Comparison of ENCODE assay signal across 21 cellular contexts in the genomic region with DNA sequence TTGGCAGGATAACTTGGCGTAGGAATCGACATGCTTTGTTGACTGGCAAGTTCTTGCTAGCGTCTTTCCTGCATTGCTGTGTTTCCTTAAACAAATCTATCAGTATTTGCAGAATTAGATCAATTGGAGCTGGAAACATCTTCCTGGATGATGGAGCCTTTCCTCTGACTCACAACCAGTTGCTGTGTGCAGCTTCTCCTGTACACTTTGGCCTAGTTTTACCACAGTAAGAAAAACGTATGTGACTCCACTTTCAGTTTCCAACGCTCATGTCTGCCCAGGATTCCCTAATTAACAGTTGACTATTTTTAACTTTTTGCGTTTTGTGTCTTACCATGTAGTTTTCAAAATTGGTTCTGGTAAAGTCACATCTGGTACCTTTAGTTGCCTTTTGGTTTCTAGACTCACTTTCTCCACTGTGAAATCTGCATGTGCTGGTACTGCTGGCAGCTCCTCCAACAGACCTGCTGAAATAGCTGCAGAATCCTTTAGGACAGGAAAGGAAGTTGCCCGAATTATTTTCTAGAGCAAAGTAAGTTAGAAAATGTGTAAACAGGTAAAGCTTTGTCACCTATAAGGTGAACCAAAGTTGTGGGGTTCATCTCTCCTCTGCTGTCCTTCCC.
DNase-seq lines count a peak whose midpoint lies in the region; ATAC-seq and TF ChIP-seq lines count a peak whose summit lies in the region.
"Had no signal": no experiment of that assay in that cellular context is flagged by ENCODE, and none has a peak within 500 bp of the region (broad histone marks: within the 10 kb centered on the region; RNA-seq: fewer than 3 reads in every experiment).

No MANE protein-coding gene starts in this region.

- no peak overlapping the region for H3K4me3 Mint-ChIP-seq in activated CD4-positive, alpha-beta memory T cell treated with anti-CD3 and anti-CD28 coated beads for 36 hours
- no peak overlapping the region for H3K4me3 Mint-ChIP-seq in stimulated activated naive CD8-positive, alpha-beta T cell treated with anti-CD3 and anti-CD28 coated beads, Interleukin-15, amount 100 ng/mL, for 72 hours
- no peak overlapping the region for H3K4me3 Mint-ChIP-seq in T-helper 17 cell
- H3K4me3 Mint-ChIP-seq: activated CD4-positive, alpha-beta memory T cell treated with anti-CD3 and anti-CD28 coated beads, Interleukin-2, amount 10 ng/mL, durations not matched to agents 7 days and 5 days; activated T-cell treated with anti-CD3 and anti-CD28 coated beads, Interleukin-2, amount 50 U/mL, for 4 hours; naive thymus-derived CD4-positive, alpha-beta T cell had no signal

- H3K9me2 ChIP-seq in GM23248 (ENCODE audit: insufficient read depth), result no peaks in the 10 kb centered on the region
- H3K9me2 ChIP-seq in PC-3 (replicated peaks; ENCODE audit: low read length), result no peaks in the 10 kb centered on the region

- no peak overlapping the region for H3K4me3 ChIP-seq in GM23248
- peak overlapping the region; percentile 50; the same call in 1 of the 2 replicates for H3K4me3 ChIP-seq in PC-3 (ENCODE audit: low read length)
- H3K4me3 ChIP-seq in fibroblast of pulmonary artery (replicated peaks; ENCODE audit: low read depth, low read length), result no peak overlapping the region
- H3K4me3 ChIP-seq: body of pancreas, pancreas had no signal

- CTCF ChIA-PET in PC-3 (lab: Charles Lee), result no interaction called here
- CTCF ChIA-PET in activated CD4-positive, alpha-beta memory T cell treated with anti-CD3 and anti-CD28 coated beads for 36 hours (lab: Charles Lee), result no interaction called here

- H3K79me2 ChIP-seq in GM23248 (ENCODE audit: insufficient read depth) (no peaks in the 10 kb centered on the region), PC-3 (ENCODE audit: low read length) (no peaks in the 10 kb centered on the region)

- 35 to 42% methylated on average over 7 of the region's 7 CpGs for WGBS in GM23248 (ENCODE audit: low coverage in 1 of 2, low lambda C conversion rate in 2 of 2, missing lambda C conversion rate in 2 of 2), 2 experiments

- H3K9me3 ChIP-seq in GM23248 (ENCODE audit: low read depth), result no peaks in the 10 kb centered on the region
- H3K9me3 ChIP-seq in PC-3 (ENCODE audit: low read length), result no peaks in the 10 kb centered on the region
- no peaks in the 10 kb centered on the region for H3K9me3 ChIP-seq in T-helper 17 cell (ENCODE audit: control insufficient read depth, low read length, poor library complexity, severe bottlenecking)
- H3K9me3 ChIP-seq: body of pancreas, pancreas had no signal

- H3K27me3 Mint-ChIP-seq in activated CD4-positive, alpha-beta memory T cell treated with anti-CD3 and anti-CD28 coated beads for 36 hours, result no peaks in the 10 kb centered on the region
- no peaks in the 10 kb centered on the region for H3K27me3 Mint-ChIP-seq in stimulated activated naive CD8-positive, alpha-beta T cell treated with anti-CD3 and anti-CD28 coated beads, Interleukin-15, amount 100 ng/mL, for 72 hours
- no peaks in the 10 kb centered on the region for H3K27me3 Mint-ChIP-seq in T-helper 17 cell
- H3K27me3 Mint-ChIP-seq: activated CD4-positive, alpha-beta memory T cell treated with anti-CD3 and anti-CD28 coated beads, Interleukin-2, amount 10 ng/mL, durations not matched to agents 7 days and 5 days; naive thymus-derived CD4-positive, alpha-beta T cell had no signal

- no peaks in the 10 kb centered on the region for H3K4me1 Mint-ChIP-seq in activated CD4-positive, alpha-beta memory T cell treated with anti-CD3 and anti-CD28 coated beads for 36 hours (ENCODE audit: low read depth)
- H3K4me1 Mint-ChIP-seq in stimulated activated naive CD8-positive, alpha-beta T cell treated with anti-CD3 and anti-CD28 coated beads, Interleukin-15, amount 100 ng/mL, for 72 hours, result no peaks in the 10 kb centered on the region
- no peaks in the 10 kb centered on the region for H3K4me1 Mint-ChIP-seq in T-helper 17 cell
- H3K4me1 Mint-ChIP-seq: activated CD4-positive, alpha-beta memory T cell treated with anti-CD3 and anti-CD28 coated beads, Interleukin-2, amount 10 ng/mL, durations not matched to agents 7 days and 5 days; naive thymus-derived CD4-positive, alpha-beta T cell had no signal

- peaks cover 12% of the 10 kb centered on the region for H3K9me3 Mint-ChIP-seq in activated CD4-positive, alpha-beta memory T cell treated with anti-CD3 and anti-CD28 coated beads for 36 hours
- peaks cover 10 to 11% of the 10 kb centered on the region in 2 donors for H3K9me3 Mint-ChIP-seq in stimulated activated naive CD8-positive, alpha-beta T cell treated with anti-CD3 and anti-CD28 coated beads, Interleukin-15, amount 100 ng/mL, for 72 hours

- peak; percentile 49; the same call in 1 of the 2 replicates for ATAC-seq in PC-3
- ATAC-seq in stimulated activated naive CD8-positive, alpha-beta T cell treated with anti-CD3 and anti-CD28 coated beads, Interleukin-15, amount 100 ng/mL, for 72 hours, result no peak
- ATAC-seq in T-helper 17 cell, result no peak
- ATAC-seq: activated naive CD4-positive, alpha-beta T cell treated with anti-CD3 and anti-CD28 coated beads, Interleukin-2, amount 50 U/mL, for 72 hours; activated T-cell treated with anti-CD3 and anti-CD28 coated beads, Interleukin-2, amount 50 U/mL, for 4 hours; body of pancreas; HepG2; naive thymus-derived CD4-positive, alpha-beta T cell; pancreas; sciatic nerve had no signal

- H3K36me3 ChIP-seq in GM23248 (ENCODE audit: low read depth), result no peaks in the 10 kb centered on the region
- no peaks in the 10 kb centered on the region for H3K36me3 ChIP-seq in PC-3 (ENCODE audit: low read depth, low read length)
- H3K36me3 ChIP-seq: pancreas, WERI-Rb-1 had no signal

- H3K9ac ChIP-seq in GM23248 (no peak overlapping the region), PC-3 (ENCODE audit: low read length) (no peak overlapping the region)

- H3K27me3 ChIP-seq in GM23248 (replicated peaks; ENCODE audit: insufficient read depth), result no peaks in the 10 kb centered on the region
- no peaks in the 10 kb centered on the region for H3K27me3 ChIP-seq in PC-3 (ENCODE audit: low read length)
- H3K27me3 ChIP-seq: body of pancreas, pancreas had no signal

- no peak overlapping the region for H3K27ac ChIP-seq in GM23248
- peak overlapping the region; percentile 41 for H3K27ac ChIP-seq in PC-3 (ENCODE audit: low read length)
- H3K27ac ChIP-seq: body of pancreas, pancreas, WERI-Rb-1 had no signal

- H2AFZ ChIP-seq in GM23248, result 0 out of 2 replicates have a peak overlapping the region, but pooled peaks have one; percentile 21
- H2AFZ ChIP-seq in PC-3 (ENCODE audit: low read length), result peak overlapping the region; percentile 87

- BruUV-seq in PC-3 (replicated peaks; lab: Mats Ljungman, UMichigan), result no TSS peak

- H3K4me2 ChIP-seq in GM23248 (ENCODE audit: unreplicated experiment), result no peak overlapping the region
- peak overlapping the region; percentile 88 for H3K4me2 ChIP-seq in PC-3 (ENCODE audit: low read length)

- intact Hi-C loops in PC-3 (cut with micrococcal nuclease), result no loop called here
- intact Hi-C loops in activated CD4-positive, alpha-beta memory T cell treated with anti-CD3 and anti-CD28 coated beads for 36 hours (cut with micrococcal nuclease), result no loop called here

- H3K4me1 ChIP-seq in GM23248 (ENCODE audit: insufficient read depth) (no peaks in the 10 kb centered on the region), PC-3 (ENCODE audit: insufficient read depth, low read length) (no peaks in the 10 kb centered on the region; the same call in 1 of the 2 replicates)
- H3K4me1 ChIP-seq: body of pancreas, pancreas had no signal

- H3F3A ChIP-seq in GM23248 (ENCODE audit: insufficient read depth) (no peaks in the 10 kb centered on the region), PC-3 (ENCODE audit: low read length, unreplicated experiment) (no peaks in the 10 kb centered on the region)

- no peak overlapping the region for H3K27ac Mint-ChIP-seq in activated CD4-positive, alpha-beta memory T cell treated with anti-CD3 and anti-CD28 coated beads for 36 hours
- no peak overlapping the region for H3K27ac Mint-ChIP-seq in stimulated activated naive CD8-positive, alpha-beta T cell treated with anti-CD3 and anti-CD28 coated beads, Interleukin-15, amount 100 ng/mL, for 72 hours
- H3K27ac Mint-ChIP-seq in T-helper 17 cell, result no peak overlapping the region
- H3K27ac Mint-ChIP-seq: activated CD4-positive, alpha-beta memory T cell treated with anti-CD3 and anti-CD28 coated beads, Interleukin-2, amount 10 ng/mL, durations not matched to agents 7 days and 5 days; activated naive CD4-positive, alpha-beta T cell treated with anti-CD3 and anti-CD28 coated beads, Interleukin-2, amount 50 U/mL, for 72 hours; naive thymus-derived CD4-positive, alpha-beta T cell had no signal

- in situ Hi-C loops in GM23248 (cut with MboI), result no loop called here

- DNase-seq in GM23248 (peak; percentile 7), PC-3 (peak; percentile 43), fibroblast of pulmonary artery (ENCODE audit: low read depth) (peak; percentile 17), superior temporal gyrus (ENCODE audit: extremely low spot score) (peak; percentile 17), T-helper 17 cell (no peak)
- no peak for DNase-seq in activated CD4-positive, alpha-beta memory T cell treated with anti-CD3 and anti-CD28 coated beads for 36 hours
- no peak for DNase-seq in stimulated activated naive CD8-positive, alpha-beta T cell treated with anti-CD3 and anti-CD28 coated beads, Interleukin-15, amount 100 ng/mL, for 72 hours
- DNase-seq: activated CD4-positive, alpha-beta memory T cell treated with anti-CD3 and anti-CD28 coated beads, Interleukin-2, amount 10 ng/mL, durations not matched to agents 7 days and 5 days; activated T-cell treated with anti-CD3 and anti-CD28 coated beads, Interleukin-2, amount 50 U/mL, for 4 hours; body of pancreas; dermis blood vessel endothelial cell; MV-4-11; naive thymus-derived CD4-positive, alpha-beta T cell; NCI-H187 treated with DMSO at 0.1 percent for 48 hours; NCI-H446; NK-92 treated with Interleukin-12 subunit alpha and Interleukin-12 subunit beta, amount 100 ng/mL, for 24 hours; pancreas; WERI-Rb-1 had no signal

- H3K36me3 Mint-ChIP-seq in activated CD4-positive, alpha-beta memory T cell treated with anti-CD3 and anti-CD28 coated beads for 36 hours, result no peaks in the 10 kb centered on the region
- no peaks in the 10 kb centered on the region for H3K36me3 Mint-ChIP-seq in T-helper 17 cell (ENCODE audit: low read depth)
- H3K36me3 Mint-ChIP-seq: naive thymus-derived CD4-positive, alpha-beta T cell had no signal

- H4K20me1 ChIP-seq in GM23248 (ENCODE audit: insufficient read depth) (no peaks in the 10 kb centered on the region), PC-3 (ENCODE audit: low read length) (no peaks in the 10 kb centered on the region)

- TF ChIP-seq CTCF in PC-3 (conservative IDR thresholded peaks at IDR 0.05; ENCODE audit: low read depth, low read length) (no peak), fibroblast of pulmonary artery (IDR thresholded peaks at IDR 0.05; ENCODE audit: low read length, missing control alignments) (no peak)

- POLR2A ChIA-PET in PC-3 (lab: Charles Lee; ENCODE audit: unreplicated experiment), result no interaction called here
- POLR2A ChIA-PET in activated CD4-positive, alpha-beta memory T cell treated with anti-CD3 and anti-CD28 coated beads for 36 hours (lab: Charles Lee), result no interaction called here

Comparison
In these comparisons a context has a peak if more than half of its experiments do, and no peak if none do; other contexts are left out.
1. DNase-seq: peak in GM23248 (single experiment), PC-3 (single experiment), fibroblast of pulmonary artery (single experiment) and superior temporal gyrus (single experiment); none in activated CD4-positive, alpha-beta memory T cell treated with anti-CD3 and anti-CD28 coated beads for 36 hours (single experiment), stimulated activated naive CD8-positive, alpha-beta T cell treated with anti-CD3 and anti-CD28 coated beads, Interleukin-15, amount 100 ng/mL, for 72 hours (0 of 2) and T-helper 17 cell (0 of 3).